In genomic region chr12:91637789-91638624, GRCh38 we compare ENCODE assay signal across 26 cellular contexts.
"Had no signal": no experiment of that assay in that cellular context is flagged by ENCODE, and none has a peak within 500 bp of the region (broad histone marks: within the 10 kb centered on the region; RNA-seq: fewer than 3 reads in every experiment).

No MANE protein-coding gene starts in this region.

- H3K4me3 ChIP-seq: heart left ventricle, left lung, lung, right atrium auricular region, uterus had no signal

- H3K36me3 Mint-ChIP-seq: activated CD8-positive, alpha-beta memory T cell treated with anti-CD3 and anti-CD28 coated beads, Interleukin-2, amount 10 ng/mL, durations not matched to agents 7 days and 5 days; natural killer cell treated with Interleukin-12 subunit alpha and Interleukin-12 subunit beta and Interleukin-15 and Interleukin-18, amount 100 ng/mL, for 72 hours had no signal

- H3K4me1 Mint-ChIP-seq: activated CD4-positive, alpha-beta memory T cell treated with anti-CD3 and anti-CD28 coated beads, Interleukin-2, amount 10 ng/mL, durations not matched to agents 7 days and 5 days; activated CD4-positive, alpha-beta T cell treated with anti-CD3 and anti-CD28 coated beads, Interleukin-2, amount 10 ng/mL, durations not matched to agents 7 days and 5 days; activated CD8-positive, alpha-beta memory T cell treated with anti-CD3 and anti-CD28 coated beads, Interleukin-2, amount 10 ng/mL, durations not matched to agents 7 days and 5 days; T-helper 17 cell had no signal

- H3K4me3 Mint-ChIP-seq: activated CD4-positive, alpha-beta memory T cell treated with anti-CD3 and anti-CD28 coated beads, Interleukin-2, amount 10 ng/mL, durations not matched to agents 7 days and 5 days; activated CD4-positive, alpha-beta T cell treated with anti-CD3 and anti-CD28 coated beads, Interleukin-2, amount 10 ng/mL, durations not matched to agents 7 days and 5 days; activated CD8-positive, alpha-beta memory T cell treated with anti-CD3 and anti-CD28 coated beads, Interleukin-2, amount 10 ng/mL, durations not matched to agents 7 days and 5 days; activated naive CD4-positive, alpha-beta T cell treated with anti-CD3 and anti-CD28 coated beads for 36 hours; activated T-cell treated with anti-CD3 and anti-CD28 coated beads, Interleukin-2, amount 50 U/mL, for 72 hours; effector memory CD8-positive, alpha-beta T cell; natural killer cell treated with Interleukin-12 subunit alpha and Interleukin-12 subunit beta and Interleukin-15 and Interleukin-18, amount 100 ng/mL, for 72 hours; T-helper 17 cell; type B pancreatic cell had no signal

- H3K9me3 Mint-ChIP-seq: activated CD4-positive, alpha-beta T cell treated with anti-CD3 and anti-CD28 coated beads, Interleukin-2, amount 10 ng/mL, durations not matched to agents 7 days and 5 days; activated naive CD4-positive, alpha-beta T cell treated with anti-CD3 and anti-CD28 coated beads for 36 hours; natural killer cell treated with Interleukin-12 subunit alpha and Interleukin-12 subunit beta and Interleukin-15 and Interleukin-18, amount 100 ng/mL, for 72 hours had no signal

- DNase-seq: activated CD4-positive, alpha-beta memory T cell treated with anti-CD3 and anti-CD28 coated beads, Interleukin-2, amount 10 ng/mL, durations not matched to agents 7 days and 5 days; activated CD4-positive, alpha-beta T cell treated with anti-CD3 and anti-CD28 coated beads, Interleukin-2, amount 10 ng/mL, durations not matched to agents 7 days and 5 days; activated CD4-positive, CD25-positive, alpha-beta regulatory T cell treated with anti-CD3 and anti-CD28 coated beads, Interleukin-2, amount 50 U/mL, for 72 hours; activated CD8-positive, alpha-beta memory T cell treated with anti-CD3 and anti-CD28 coated beads, Interleukin-2, amount 10 ng/mL, durations not matched to agents 7 days and 5 days; activated effector memory CD4-positive, alpha-beta T cell treated with anti-CD3 and anti-CD28 coated beads, Interleukin-2, amount 50 U/mL, for 16 hours; activated naive CD4-positive, alpha-beta T cell treated with anti-CD3 and anti-CD28 coated beads for 36 hours; activated T-cell treated with anti-CD3 and anti-CD28 coated beads, Interleukin-2, amount 50 U/mL, for 72 hours; amygdala; caudate nucleus; cortex of kidney; effector memory CD8-positive, alpha-beta T cell; foreskin fibroblast; heart left ventricle; hypothalamus; kidney glomerular epithelial cell; left lung; mesendoderm; stimulated activated CD4-positive, alpha-beta T cell treated with anti-CD3 and anti-CD28 coated beads, Interleukin-15, amount 100 ng/mL, for 24 hours; stimulated activated CD4-positive, alpha-beta T cell treated with anti-CD3 and anti-CD28 coated beads, Interleukin-2, amount 100 ng/mL, for 24 hours; stimulated activated naive CD4-positive, alpha-beta T cell treated with Interleukin-2 at 50 U/mL for 16 hours; T-helper 17 cell; uterus had no signal

- H3K27me3 Mint-ChIP-seq: activated CD4-positive, alpha-beta memory T cell treated with anti-CD3 and anti-CD28 coated beads, Interleukin-2, amount 10 ng/mL, durations not matched to agents 7 days and 5 days; activated CD4-positive, alpha-beta T cell treated with anti-CD3 and anti-CD28 coated beads, Interleukin-2, amount 10 ng/mL, durations not matched to agents 7 days and 5 days; activated CD8-positive, alpha-beta memory T cell treated with anti-CD3 and anti-CD28 coated beads, Interleukin-2, amount 10 ng/mL, durations not matched to agents 7 days and 5 days; T-helper 17 cell had no signal

- ATAC-seq: activated CD8-positive, alpha-beta memory T cell treated with anti-CD3 and anti-CD28 coated beads, Interleukin-2, amount 10 ng/mL, durations not matched to agents 7 days and 5 days; activated T-cell treated with anti-CD3 and anti-CD28 coated beads, Interleukin-2, amount 50 U/mL, for 72 hours; effector memory CD8-positive, alpha-beta T cell; heart left ventricle; left lung; natural killer cell treated with Interleukin-12 subunit alpha and Interleukin-12 subunit beta and Interleukin-15 and Interleukin-18, amount 100 ng/mL, for 72 hours; T-helper 17 cell had no signal
